In the genomic region with DNA sequence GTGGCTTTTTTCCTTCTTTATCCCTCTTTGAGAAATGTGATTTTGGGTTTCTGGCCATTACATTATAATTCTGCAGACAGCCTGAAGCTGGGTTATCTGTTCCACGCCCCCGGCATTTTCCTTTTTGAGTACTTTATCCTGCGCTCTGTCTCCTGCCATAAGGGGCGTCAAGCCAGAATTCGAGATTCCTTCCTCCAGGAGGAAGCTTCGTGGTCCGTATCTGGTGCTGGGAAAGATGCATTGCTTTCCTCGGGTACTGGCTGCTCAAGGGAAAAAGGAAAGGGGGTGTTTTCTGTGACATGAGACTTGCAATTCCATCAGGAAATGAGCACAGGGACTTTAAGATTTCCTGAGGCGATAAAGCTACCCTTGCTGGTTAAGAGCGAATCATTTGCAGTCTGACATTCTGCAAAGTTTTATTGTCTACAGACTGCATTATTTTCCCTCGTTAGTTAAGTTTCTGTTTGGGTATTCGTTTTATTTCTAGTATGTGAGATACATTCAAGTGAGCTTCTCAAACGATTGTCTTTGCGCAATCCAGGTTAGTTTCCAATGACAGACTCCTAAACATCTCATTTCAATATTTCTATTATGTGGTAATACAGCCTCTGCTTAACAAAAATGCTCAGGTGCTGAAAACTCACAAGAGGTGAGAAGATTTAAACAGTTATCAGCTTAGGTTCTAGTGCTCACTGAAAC, we compare ENCODE assay signal across 8 cellular contexts. TPM values are rescaled to one million over a fixed set of nuclear protein-coding genes. Genes with fewer than 3 reads are reported as not detected.
DNase-seq lines count a peak whose midpoint lies in the region; ATAC-seq and TF ChIP-seq lines count a peak whose summit lies in the region.

No MANE protein-coding gene starts in this region.

- peaks cover 5% of the 10 kb centered on the region; the same call in 1 of the 2 replicates for H3K79me2 ChIP-seq in DND-41 (ENCODE audit: insufficient read depth, low read length)

- peak overlapping the region; percentile 96 for H3K4me2 ChIP-seq in DND-41 (ENCODE audit: insufficient read depth, low read length)

- H3K27ac ChIP-seq in DND-41 (ENCODE audit: low read length) = peak overlapping the region; percentile 58; the same call in 1 of the 2 replicates

- TF ChIP-seq CTCF in DND-41 (IDR thresholded peaks at IDR 0.05; ENCODE audit: borderline replicate concordance, extremely low read depth, low read length, poor library complexity, severe bottlenecking) = no peak

- H3K9ac ChIP-seq in DND-41 (ENCODE audit: low read depth, low read length) = peak overlapping the region; percentile 63

- no peaks in the 10 kb centered on the region for H3K9me3 Mint-ChIP-seq in naive thymus-derived CD8-positive, alpha-beta T cell

- no peak for ATAC-seq in DND-41 (ENCODE audit: insufficient read depth, low read depth)
- peak; percentile 10 for ATAC-seq in HG02981 (IDR thresholded peaks at IDR 0.05; ENCODE audit: unreplicated experiment)
- peak; percentile 7 to 29 for ATAC-seq in naive thymus-derived CD8-positive, alpha-beta T cell
- no peak for ATAC-seq in GM18870 (IDR thresholded peaks at IDR 0.05; ENCODE audit: unreplicated experiment)
- no peak for ATAC-seq in GM21619 (IDR thresholded peaks at IDR 0.05; ENCODE audit: unreplicated experiment)

- peak overlapping the region; percentile 15 to 85 (median 74) for H3K27ac Mint-ChIP-seq in naive thymus-derived CD8-positive, alpha-beta T cell

- POLR2A ChIA-PET in naive thymus-derived CD8-positive, alpha-beta T cell (lab: Charles Lee) = interaction anchor here (1.1 kb wide), 2 partner anchors 37 to 39 kb away, joined by 6 to 7 read pairs; partner anchors contain the start of gene ZBTB1

- peaks cover 0 to 8% (median 0%) of the 10 kb centered on the region in 3 donors for H3K36me3 Mint-ChIP-seq in naive thymus-derived CD8-positive, alpha-beta T cell

- no peaks in the 10 kb centered on the region for H3K27me3 ChIP-seq in DND-41 (ENCODE audit: insufficient read depth, low read length, poor library complexity)

- DNase-seq in DND-41 (no peak), SW480 (ENCODE audit: low spot score) (peak; percentile 24), fibroblast of gingiva (ENCODE audit: low read depth) (peak; percentile 34)
- DNase-seq in naive thymus-derived CD8-positive, alpha-beta T cell = peak in 2 of 10 donors; percentile 4 to 13
- DNase-seq in stimulated activated CD4-positive, alpha-beta T cell treated with anti-CD3 and anti-CD28 coated beads, Interleukin-4, amount 100 ng/mL, for 24 hours = no peak

- H3K4me3 ChIP-seq in DND-41 (ENCODE audit: low read depth in 1 of 2, low read length in 2 of 2) = peak overlapping the region; percentile 26 to 73

- H3K4me3 Mint-ChIP-seq in naive thymus-derived CD8-positive, alpha-beta T cell = peak overlapping the region; percentile 73 to 92 (median 86)

- peaks cover 24% of the 10 kb centered on the region for H3K4me1 ChIP-seq in DND-41 (ENCODE audit: insufficient read depth, low read length)

- H3K27me3 Mint-ChIP-seq in naive thymus-derived CD8-positive, alpha-beta T cell = no peaks in the 10 kb centered on the region

- H2AFZ ChIP-seq in DND-41 (ENCODE audit: low read depth, low read length) = peak overlapping the region; percentile 71

- no peaks in the 10 kb centered on the region for H3K9me3 ChIP-seq in DND-41 (ENCODE audit: insufficient read depth, low read length, severe bottlenecking)

- peaks cover 13% of the 10 kb centered on the region for H4K20me1 ChIP-seq in DND-41 (ENCODE audit: insufficient read depth, low read length)

- H3K36me3 ChIP-seq in DND-41 (ENCODE audit: insufficient read depth, low read length) = peaks cover 15% of the 10 kb centered on the region

- H3K4me1 Mint-ChIP-seq in naive thymus-derived CD8-positive, alpha-beta T cell = peaks cover 16 to 43% (median 40%) of the 10 kb centered on the region in 4 donors

RNA-seq across cellular contexts. Expression of gene AKAP5, which starts 0.7 kb away (rescaled TPM):
- under 1 TPM; 0.23 to 0.49 TPM for total RNA-seq in naive thymus-derived CD8-positive, alpha-beta T cell
- under 1 TPM; 0.05 to 0.38 (median 0.07) TPM for polyA plus RNA-seq in naive thymus-derived CD8-positive, alpha-beta T cell

RNA-seq across cellular contexts. Expression of gene ZBTB25, which starts 37.6 kb away (rescaled TPM):
- total RNA-seq in naive thymus-derived CD8-positive, alpha-beta T cell = 10 to 100 TPM; 65.7 to 69.7 TPM
- polyA plus RNA-seq in naive thymus-derived CD8-positive, alpha-beta T cell = 10 to 100 TPM; 20.6 to 38.2 (median 24.3) TPM

RNA-seq across cellular contexts. Expression of gene ZBTB1, which starts 38.6 kb away (rescaled TPM):
- total RNA-seq in naive thymus-derived CD8-positive, alpha-beta T cell = 10 to 100 TPM; 87.8 to 88.9 TPM
- polyA plus RNA-seq in naive thymus-derived CD8-positive, alpha-beta T cell = 10 to 100 TPM; 38.3 to 64.4 (median 43.0) TPM

Comparison
In these comparisons a context has a peak if more than half of its experiments do, and no peak if none do; other contexts are left out.
1. ATAC-seq: peak in HG02981 (single experiment) and naive thymus-derived CD8-positive, alpha-beta T cell (2 of 2); none in DND-41 (single experiment), GM18870 (single experiment) and GM21619 (single experiment).
2. DNase-seq: peak in SW480 (single experiment) and fibroblast of gingiva (single experiment); none in DND-41 (single experiment) and stimulated activated CD4-positive, alpha-beta T cell treated with anti-CD3 and anti-CD28 coated beads, Interleukin-4, amount 100 ng/mL, for 24 hours (single experiment).